ENCODE assay signal across 19 cellular contexts in genomic region chr9:92048924-92049625, GRCh38.
DNase-seq lines count a peak whose midpoint lies in the region; ATAC-seq, FAIRE-seq and TF ChIP-seq lines count a peak whose summit lies in the region.
"Had no signal": no experiment of that assay in that cellular context is flagged by ENCODE, and none has a peak within 500 bp of the region (broad histone marks: within the 10 kb centered on the region; RNA-seq: fewer than 3 reads in every experiment).

No MANE protein-coding gene starts in this region.

- H3K36me3 ChIP-seq in astrocyte (ENCODE audit: insufficient read depth, low read length) (peaks cover 26% of the 10 kb centered on the region), iPS-20b (ENCODE audit: insufficient read depth, low read depth, low read length) (peaks cover 58% of the 10 kb centered on the region)
- H3K36me3 ChIP-seq: uterus had no signal

- H3K4me3 ChIP-seq in AG04450 (ENCODE audit: low read depth, low read length) (no peak overlapping the region), astrocyte (ENCODE audit: insufficient read depth, low read depth, low read length) (no peak overlapping the region), iPS-20b (ENCODE audit: low read length) (peak overlapping the region; percentile 47)
- H3K4me3 ChIP-seq: GM23248, uterus had no signal

- H4K8ac ChIP-seq in H9 (replicated peaks; ENCODE audit: insufficient read length, low read depth, low read length) = no peak overlapping the region

- no peak overlapping the region for H2BK20ac ChIP-seq in H9 (ENCODE audit: low read depth, low read length, poor library complexity, severe bottlenecking)

- no peak for TF ChIP-seq CTCF in AG04450 (IDR thresholded peaks at IDR 0.05; ENCODE audit: low read depth, low read length)
- TF ChIP-seq CTCF in H9 (conservative IDR thresholded peaks at IDR 0.05) = no peak
- TF ChIP-seq CTCF in astrocyte (IDR thresholded peaks at IDR 0.05; ENCODE audit: insufficient read depth, low read depth, low read length) = no peak
- TF ChIP-seq CTCF in GM20000 (IDR thresholded peaks at IDR 0.05; ENCODE audit: extremely low read depth, missing control alignments) = no peak
- no peak for TF ChIP-seq CTCF in CD4-positive, alpha-beta T cell (IDR thresholded peaks at IDR 0.05)

- H3K4me1 Mint-ChIP-seq in H9 (peaks cover 36% of the 10 kb centered on the region in 2 experiments), astrocyte (ENCODE audit: low read depth, unreplicated experiment) (no peaks in the 10 kb centered on the region)
- H3K4me1 Mint-ChIP-seq in CD4-positive, alpha-beta T cell (ENCODE audit: low read depth) = no peaks in the 10 kb centered on the region

- DNase-seq in AG04450 (ENCODE audit: low read depth, low spot score) (peak; percentile 18), H9 (peak; percentile 63), astrocyte (ENCODE audit: low read depth) (peak; percentile 2), GM20000 (ENCODE audit: low spot score) (no peak), urothelium cell line (ENCODE audit: low spot score) (no peak)
- DNase-seq in CD4-positive, alpha-beta T cell = no peak
- DNase-seq: ACHN, amygdala, COR-L47, GDM1, GM23248, NCI-H2227 treated with DMSO at 0.1 percent for 48 hours, uterus had no signal

- no peak overlapping the region for H4K91ac ChIP-seq in H9 (ENCODE audit: insufficient read length, low read depth, low read length)

- no peak overlapping the region for H2BK12ac ChIP-seq in H9 (ENCODE audit: insufficient read length, low read depth, low read length)

- WGBS in H9 (ENCODE audit: extremely low coverage, insufficient read length, low lambda C conversion rate) = no CpG with 5 or more reads among the region's 12 CpGs

- CTCF ChIA-PET in AG04450 (lab: Charles Lee) = no interaction called here
- CTCF ChIA-PET in CD4-positive, alpha-beta T cell (lab: Charles Lee) = no interaction called here

- no peak overlapping the region for H3K27ac ChIP-seq in AG04450 (ENCODE audit: low read depth, low read length)
- H3K27ac ChIP-seq in H9 (ENCODE audit: insufficient read length, low read depth, low read length) = no peak overlapping the region
- no peak overlapping the region for H3K27ac ChIP-seq in astrocyte (ENCODE audit: low read depth, low read length)
- peak overlapping the region; percentile 10 for H3K27ac ChIP-seq in iPS-20b (ENCODE audit: low read length)
- H3K27ac ChIP-seq in CD4-positive, alpha-beta T cell (ENCODE audit: low read depth, low read length) = no peak overlapping the region
- H3K27ac ChIP-seq: GM23248, uterus had no signal

- H3T11ph ChIP-seq in H9 (ENCODE audit: low read length) = no peak overlapping the region

- H3K79me2 ChIP-seq in H9 (ENCODE audit: insufficient read depth, low read length) = no peaks in the 10 kb centered on the region
- no peaks in the 10 kb centered on the region for H3K79me2 ChIP-seq in astrocyte (ENCODE audit: insufficient read depth, low read length)

- H2AK5ac ChIP-seq in H9 (ENCODE audit: insufficient read length, low read length) = no peak overlapping the region

- no peak overlapping the region for H2BK5ac ChIP-seq in H9 (ENCODE audit: insufficient read length, low read length)

- no peak overlapping the region for H2BK15ac ChIP-seq in H9 (ENCODE audit: low read depth, low read length)

- H3K36me3 Mint-ChIP-seq in H9 (ENCODE audit: insufficient read depth in 1 of 3, low read depth in 3 of 3) (peaks cover 44 to 59% (median 51%) of the 10 kb centered on the region in 3 experiments), astrocyte (ENCODE audit: low read depth, unreplicated experiment) (peaks cover 25% of the 10 kb centered on the region)
- peaks cover 98% of the 10 kb centered on the region for H3K36me3 Mint-ChIP-seq in CD4-positive, alpha-beta T cell (ENCODE audit: low read depth)

- H3K23ac ChIP-seq in H9 (ENCODE audit: insufficient read length, low read depth, low read length) = no peak overlapping the region

- H4K5ac ChIP-seq in H9 (ENCODE audit: insufficient read length, low read depth, low read length) = no peak overlapping the region

- no peak overlapping the region for H3K18ac ChIP-seq in H9 (ENCODE audit: insufficient read length, low read depth, low read length)

- H3K9me3 Mint-ChIP-seq in H9 = peaks cover 0 to 4% of the 10 kb centered on the region in 2 experiments; a peak in 1 of 5 replicates
- peaks cover 2% of the 10 kb centered on the region for H3K9me3 Mint-ChIP-seq in astrocyte (ENCODE audit: unreplicated experiment)
- no peaks in the 10 kb centered on the region for H3K9me3 Mint-ChIP-seq in CD4-positive, alpha-beta T cell
- H3K9me3 Mint-ChIP-seq: activated T-helper 2 cell treated with anti-CD3 and anti-CD28 coated beads, Interferon-gamma antibody, Interleukin-2, Interleukin-4, amounts not matched to agents 10 μg/mL and 5 μg/mL and 100 μg/mL, durations not matched to agents 14 hours and 24 hours and 36 hours had no signal

- POLR2A ChIA-PET in AG04450 (lab: Yijun Ruan, JAX) = no interaction called here
- POLR2A ChIA-PET in CD4-positive, alpha-beta T cell (lab: Charles Lee) = no interaction called here

- H3K4me3 Mint-ChIP-seq in H9 = peak overlapping the region; percentile 2 to 18; a peak in 3 of 5 replicates
- H3K4me3 Mint-ChIP-seq in astrocyte (ENCODE audit: unreplicated experiment) = no peak overlapping the region
- H3K4me3 Mint-ChIP-seq in CD4-positive, alpha-beta T cell = no peak overlapping the region

- no peak overlapping the region for H3K56ac ChIP-seq in H9 (ENCODE audit: insufficient read length, low read depth, low read length)

- ATAC-seq in CD4-positive, alpha-beta T cell (ENCODE audit: poor library complexity) = no peak
- no peak for ATAC-seq in HG02571 (IDR thresholded peaks at IDR 0.05; ENCODE audit: unreplicated experiment)
- ATAC-seq: HepG2 had no signal

- H3K27ac Mint-ChIP-seq in H9 (peak overlapping the region; percentile 25 to 89 (median 61); a peak in 6 of 7 replicates), astrocyte (ENCODE audit: unreplicated experiment) (no peak overlapping the region)
- H3K27ac Mint-ChIP-seq in CD4-positive, alpha-beta T cell = no peak overlapping the region
- H3K27ac Mint-ChIP-seq: activated T-helper 2 cell treated with anti-CD3 and anti-CD28 coated beads, Interferon-gamma antibody, Interleukin-2, Interleukin-4, amounts not matched to agents 10 μg/mL and 5 μg/mL and 100 μg/mL, durations not matched to agents 14 hours and 24 hours and 36 hours had no signal

- H3K4me1 ChIP-seq in H9 (ENCODE audit: insufficient read depth, low read length) (peaks cover 5% of the 10 kb centered on the region; the same call in 1 of the 2 replicates), astrocyte (ENCODE audit: insufficient read depth, low read length) (no peaks in the 10 kb centered on the region), iPS-20b (ENCODE audit: insufficient read depth, low read length) (peaks cover 26% of the 10 kb centered on the region; the same call in 1 of the 2 replicates)
- H3K4me1 ChIP-seq: uterus had no signal

- intact Hi-C loops in CD4-positive, alpha-beta T cell (cut with DNase I, micrococcal nuclease) = no loop called here

- no peaks in the 10 kb centered on the region for H3K23me2 ChIP-seq in H9 (ENCODE audit: insufficient read length, low read depth, low read length, poor library complexity, severe bottlenecking)

- no peak overlapping the region for H3K14ac ChIP-seq in H9 (ENCODE audit: insufficient read depth, low read length)

- H3K79me1 ChIP-seq in H9 (ENCODE audit: insufficient read depth, low read depth, low read length, poor library complexity, severe bottlenecking) = no peaks in the 10 kb centered on the region

- H3K9me3 ChIP-seq in AG04450 (ENCODE audit: control insufficient read depth, insufficient read depth, low read length) = no peaks in the 10 kb centered on the region
- no peaks in the 10 kb centered on the region for H3K9me3 ChIP-seq in H9 (ENCODE audit: control insufficient read depth, low read depth, low read length)
- H3K9me3 ChIP-seq in astrocyte (ENCODE audit: insufficient read depth, low read depth, low read length) = no peaks in the 10 kb centered on the region
- H3K9me3 ChIP-seq in iPS-20b (ENCODE audit: insufficient read depth, low read depth, low read length) = no peaks in the 10 kb centered on the region
- no peaks in the 10 kb centered on the region for H3K9me3 ChIP-seq in CD4-positive, alpha-beta T cell (ENCODE audit: control insufficient read depth, low read length)

- no peak overlapping the region for H2AFZ ChIP-seq in H9 (ENCODE audit: low read length)
- H2AFZ ChIP-seq in astrocyte (ENCODE audit: low read depth, low read length) = no peak overlapping the region
- H2AFZ ChIP-seq: GM23248 had no signal

- FAIRE-seq in astrocyte (lab: Jason Lieb, UNC) (no peak), urothelium cell line (lab: Jason Lieb, UNC) (no peak)
- FAIRE-seq: endothelial cell of umbilical vein, GM12891, HepG2 had no signal

- H3K4me2 ChIP-seq in H9 (ENCODE audit: insufficient read depth, insufficient read length, low read length) (peak overlapping the region; percentile 52), astrocyte (ENCODE audit: low read length) (no peak overlapping the region)

- no peaks in the 10 kb centered on the region for H3K27me3 ChIP-seq in AG04450 (ENCODE audit: control insufficient read depth, insufficient read depth, low read length)
- no peaks in the 10 kb centered on the region for H3K27me3 ChIP-seq in H9 (ENCODE audit: insufficient read depth, low read length)
- no peaks in the 10 kb centered on the region for H3K27me3 ChIP-seq in astrocyte (ENCODE audit: insufficient read depth, low read length)
- no peaks in the 10 kb centered on the region for H3K27me3 ChIP-seq in iPS-20b (ENCODE audit: insufficient read depth, low read length)
- H3K27me3 ChIP-seq in CD4-positive, alpha-beta T cell (ENCODE audit: control insufficient read depth, insufficient read depth, low read length) = no peaks in the 10 kb centered on the region
- H3K27me3 ChIP-seq: uterus had no signal

- H4K20me1 ChIP-seq in H9 (ENCODE audit: control insufficient read depth, insufficient read depth, insufficient read length) (no peaks in the 10 kb centered on the region), astrocyte (ENCODE audit: insufficient read depth, low read length) (no peaks in the 10 kb centered on the region)

- H2BK120ac ChIP-seq in H9 (ENCODE audit: low read depth, low read length, poor library complexity, severe bottlenecking) = no peak overlapping the region

- H3K9ac ChIP-seq in H9 (ENCODE audit: extremely low read depth, insufficient read length, low read length) (no peak overlapping the region), astrocyte (ENCODE audit: low read length) (no peak overlapping the region), iPS-20b (ENCODE audit: low read depth, low read length) (peak overlapping the region; percentile 14; the same call in 1 of the 2 replicates)
- H3K9ac ChIP-seq: GM23248 had no signal

- H3K4ac ChIP-seq in H9 (ENCODE audit: low read depth, low read length) = no peak overlapping the region

- H3K27me3 Mint-ChIP-seq in H9 (ENCODE audit: low read depth) (no peaks in the 10 kb centered on the region), astrocyte (ENCODE audit: low read depth, unreplicated experiment) (no peaks in the 10 kb centered on the region)
- no peaks in the 10 kb centered on the region for H3K27me3 Mint-ChIP-seq in CD4-positive, alpha-beta T cell

Comparison
In these comparisons a context has a peak if more than half of its experiments do, and no peak if none do; other contexts are left out.
1. DNase-seq: peak in AG04450 (single experiment), H9 (single experiment) and astrocyte (single experiment); none in GM20000 (single experiment), CD4-positive, alpha-beta T cell (0 of 10) and urothelium cell line (single experiment).
2. H3K27ac Mint-ChIP-seq: peak in H9 (3 of 3); none in astrocyte (single experiment) and CD4-positive, alpha-beta T cell (single experiment).
3. H3K4me3 Mint-ChIP-seq: peak in H9 (2 of 2); none in astrocyte (single experiment) and CD4-positive, alpha-beta T cell (single experiment).